22 cellular contexts compared by ENCODE assay signal in genomic region chr1:169494343-169494742, GRCh38.
"Had no signal": no experiment of that assay in that cellular context is flagged by ENCODE, and none has a peak within 500 bp of the region (broad histone marks: within the 10 kb centered on the region; RNA-seq: fewer than 3 reads in every experiment).

No MANE protein-coding gene starts in this region.

- H3K9me3 ChIP-seq: neutrophil, pancreas, psoas muscle, stomach, thoracic aorta, thyroid gland, tibial nerve, upper lobe of left lung, vagina had no signal

- H3K4me3 ChIP-seq: pancreas, psoas muscle, skin epidermis, stomach, thoracic aorta, thyroid gland, tibial nerve, upper lobe of left lung, vagina had no signal

- DNase-seq: naive thymus-derived CD8-positive, alpha-beta T cell; nephron progenitor cell; pancreas; psoas muscle; right cardiac atrium; stimulated activated CD4-positive, alpha-beta T cell treated with anti-CD3 and anti-CD28 coated beads, Interleukin-2, amount 100 ng/mL, for 24 hours; stimulated activated CD4-positive, alpha-beta T cell treated with anti-CD3 and anti-CD28 coated beads, Interleukin-2, amount 100 ng/mL, for 48 hours; stimulated activated CD4-positive, alpha-beta T cell treated with anti-CD3 and anti-CD28 coated beads, Interleukin-4, amount 100 ng/mL, for 24 hours; stimulated activated naive B cell treated with anti-CD40 and anti-IgM and Interleukin-4, amounts not matched to agents 10 μg/mL and 1 μg/mL and 100 μg/mL, for 72 hours; stimulated activated naive CD4-positive, alpha-beta T cell treated with Interleukin-2 at 50 U/mL for 16 hours; stomach; thyroid gland had no signal

- H3K4me3 Mint-ChIP-seq: naive thymus-derived CD8-positive, alpha-beta T cell; natural killer cell treated with Interleukin-12 subunit alpha and Interleukin-12 subunit beta and Interleukin-15 and Interleukin-18, amount 100 ng/mL, for 72 hours; nephron progenitor cell; neural crest cell; stimulated activated effector memory CD8-positive, alpha-beta T cell treated with anti-CD3 and anti-CD28 coated beads, Interleukin-12 subunit alpha, Interleukin-12 subunit beta, amount 100 ng/mL, for 72 hours; stimulated activated naive B cell treated with anti-CD40 and anti-IgM and Interleukin-4, amounts not matched to agents 10 μg/mL and 1 μg/mL and 100 μg/mL, for 72 hours; stimulated activated naive CD8-positive, alpha-beta T cell treated with anti-CD3 and anti-CD28 coated beads, Interleukin-15, Interleukin-2, amounts not matched to agents 100 ng/mL and 50 ng/mL, for 24 hours had no signal

- H3K27me3 ChIP-seq: neutrophil, pancreas, stomach, thyroid gland, tibial nerve, upper lobe of left lung, vagina had no signal

- H3K27ac Mint-ChIP-seq: naive thymus-derived CD8-positive, alpha-beta T cell; natural killer cell treated with Interleukin-12 subunit alpha and Interleukin-12 subunit beta and Interleukin-15 and Interleukin-18, amount 100 ng/mL, for 72 hours; nephron progenitor cell; stimulated activated effector memory CD8-positive, alpha-beta T cell treated with anti-CD3 and anti-CD28 coated beads, Interleukin-12 subunit alpha, Interleukin-12 subunit beta, amount 100 ng/mL, for 72 hours; stimulated activated naive B cell treated with anti-CD40 and anti-IgM and Interleukin-4, amounts not matched to agents 10 μg/mL and 1 μg/mL and 100 μg/mL, for 72 hours; stimulated activated naive CD8-positive, alpha-beta T cell treated with anti-CD3 and anti-CD28 coated beads, Interleukin-15, Interleukin-2, amounts not matched to agents 100 ng/mL and 50 ng/mL, for 24 hours had no signal

- H3K4me1 ChIP-seq: psoas muscle, stomach, thyroid gland, tibial nerve, upper lobe of left lung, vagina had no signal

- H3K9me3 Mint-ChIP-seq: natural killer cell treated with Interleukin-12 subunit alpha and Interleukin-12 subunit beta and Interleukin-15 and Interleukin-18, amount 100 ng/mL, for 72 hours; neural crest cell; stimulated activated naive CD8-positive, alpha-beta T cell treated with anti-CD3 and anti-CD28 coated beads, Interleukin-15, Interleukin-2, amounts not matched to agents 100 ng/mL and 50 ng/mL, for 24 hours had no signal

- H3K4me1 Mint-ChIP-seq: nephron progenitor cell, neural crest cell had no signal

- H3K36me3 ChIP-seq: neutrophil, pancreas, stomach, thoracic aorta, thyroid gland, tibial nerve, upper lobe of left lung, vagina had no signal

- H3K36me3 Mint-ChIP-seq: natural killer cell treated with Interleukin-12 subunit alpha and Interleukin-12 subunit beta and Interleukin-15 and Interleukin-18, amount 100 ng/mL, for 72 hours; stimulated activated effector memory CD8-positive, alpha-beta T cell treated with anti-CD3 and anti-CD28 coated beads, Interleukin-12 subunit alpha, Interleukin-12 subunit beta, amount 100 ng/mL, for 72 hours had no signal

- H3K27ac ChIP-seq: neutrophil, pancreas, psoas muscle, stomach, thoracic aorta, thyroid gland, tibial nerve, upper lobe of left lung, vagina had no signal
